25 cellular contexts compared by ENCODE assay signal in the genomic region with DNA sequence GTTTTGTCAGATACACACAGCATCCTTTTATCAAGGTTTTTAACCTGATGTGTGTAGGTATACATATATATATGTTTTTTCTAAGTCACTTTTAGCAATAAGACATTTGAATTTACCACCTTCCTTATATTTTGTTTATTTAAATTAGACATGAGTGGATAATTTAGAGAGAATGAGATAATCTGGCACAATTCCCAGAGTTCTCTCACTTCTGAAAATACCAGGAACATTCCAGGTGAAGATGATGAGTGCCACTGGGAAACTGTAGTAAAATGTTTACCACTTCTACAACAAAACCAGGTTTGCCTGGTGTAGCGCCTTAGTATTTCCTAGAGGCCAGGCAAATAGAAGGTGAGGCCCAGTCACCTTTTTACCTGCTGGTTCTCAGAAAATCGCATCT.
DNase-seq lines count a peak whose midpoint lies in the region; ATAC-seq, FAIRE-seq and TF ChIP-seq lines count a peak whose summit lies in the region.
"Had no signal": no experiment of that assay in that cellular context is flagged by ENCODE, and none has a peak within 500 bp of the region (broad histone marks: within the 10 kb centered on the region; RNA-seq: fewer than 3 reads in every experiment).

No MANE protein-coding gene starts in this region.

- H2BK120ac ChIP-seq in IMR-90 (ENCODE audit: low read depth, low read length), result no peak overlapping the region

- WGBS in IMR-90 (ENCODE audit: extremely low coverage in 2 of 2, insufficient read length in 1 of 2), 2 experiments, result no CpG with 5 or more reads among the region's 2 CpGs

- POLR2A ChIA-PET in IMR-90 (lab: Charles Lee; ENCODE audit: unreplicated experiment), result no interaction called here

- no peak overlapping the region for H2AFZ ChIP-seq in IMR-90 (replicated peaks; ENCODE audit: low read length, poor library complexity)
- H2AFZ ChIP-seq: neural progenitor cell, PC-9 had no signal

- peak; percentile 15 for DNase-seq in A172 (ENCODE audit: low spot score)
- DNase-seq in IMR-90, result peak; percentile 54
- no peak for DNase-seq in SJSA1 (ENCODE audit: low read depth in 1 of 2, low spot score in 2 of 2)
- no peak for DNase-seq in left ventricle myocardium superior
- DNase-seq in GM19238 (ENCODE audit: insufficient read length, low spot score), result no peak
- no peak for DNase-seq in omental fat pad (ENCODE audit: low spot score)
- no peak for DNase-seq in D721Med (ENCODE audit: insufficient read length, low spot score)
- DNase-seq: activated CD8-positive, alpha-beta T cell treated with anti-CD3 and anti-CD28 coated beads, Interleukin-2, amount 10 ng/mL, durations not matched to agents 7 days and 5 days; activated effector memory CD4-positive, alpha-beta T cell treated with Interleukin-2 at 50 U/mL for 16 hours; activated naive CD8-positive, alpha-beta T cell treated with anti-CD3 and anti-CD28 coated beads for 36 hours; activated T-cell treated with anti-CD3 and anti-CD28 coated beads for 4 hours; DMS53; GDM1; NCI-H187; NCI-H446; NK-92 treated with Interleukin-12 subunit alpha and Interleukin-12 subunit beta, amount 100 ng/mL, for 24 hours; PC-9; posterior cingulate gyrus; SHP77; stimulated activated naive CD4-positive, alpha-beta T cell treated with Interleukin-2 at 50 U/mL for 16 hours had no signal

- no peak overlapping the region; the same call in 1 of the 2 replicates for H3K4me2 ChIP-seq in IMR-90 (ENCODE audit: low read depth, low read length)
- H3K4me2 ChIP-seq: BLaER1, neural progenitor cell, PC-9 had no signal

- H3K4me1 ChIP-seq in IMR-90 (ENCODE audit: control insufficient read depth, insufficient read depth, low read length) (peaks cover 14% of the 10 kb centered on the region), SJSA1 (replicated peaks) (peaks cover 37% of the 10 kb centered on the region)
- H3K4me1 ChIP-seq: neural progenitor cell had no signal

- no peak overlapping the region for H3K4ac ChIP-seq in IMR-90 (ENCODE audit: low read depth, low read length)

- H2BK15ac ChIP-seq in IMR-90 (ENCODE audit: low read depth, low read length), result no peak overlapping the region

- peaks cover 29 to 30% of the 10 kb centered on the region in 2 experiments; a peak in 3 of 4 replicates for H3K79me1 ChIP-seq in IMR-90 (ENCODE audit: low read depth in 1 of 2, low read length in 2 of 2)

- no peaks in the 10 kb centered on the region for H4K20me1 ChIP-seq in IMR-90 (ENCODE audit: insufficient read depth, low read length)

- no peak overlapping the region for H3K14ac ChIP-seq in IMR-90 (replicated peaks; ENCODE audit: low read depth, low read length)

- no peak overlapping the region for H3K18ac ChIP-seq in IMR-90 (ENCODE audit: low read depth, low read length)

- in situ Hi-C loops in IMR-90 (cut with MboI; ENCODE audit: low sequenced_read_pairs), result no loop called here

- no peak overlapping the region for H3K9ac ChIP-seq in IMR-90 (ENCODE audit: low read depth, low read length)
- H3K9ac ChIP-seq: BLaER1, neural progenitor cell had no signal

- no peak overlapping the region for H4K5ac ChIP-seq in IMR-90 (ENCODE audit: low read depth, low read length)

- peak overlapping the region in 1 of 2 experiments; percentile 44; a peak in 1 of 4 replicates for H4K8ac ChIP-seq in IMR-90 (ENCODE audit: low read depth in 2 of 2, low read length in 2 of 2)

- BruUV-seq in IMR-90 (replicated peaks; lab: Mats Ljungman, UMichigan), result no TSS peak

- H2AK5ac ChIP-seq in IMR-90 (ENCODE audit: low read depth, low read length), result peak overlapping the region; percentile 38; the same call in 1 of the 2 replicates

- H3K9me3 ChIP-seq in IMR-90 (ENCODE audit: control insufficient read depth, insufficient read depth, low read length) (no peaks in the 10 kb centered on the region), SJSA1 (replicated peaks) (no peaks in the 10 kb centered on the region)
- H3K9me3 ChIP-seq: BLaER1 had no signal

- H3K27ac ChIP-seq in IMR-90 (ENCODE audit: insufficient read depth, low read length) (no peak overlapping the region), SJSA1 (peak overlapping the region; percentile 62)
- H3K27ac ChIP-seq: BLaER1, neural progenitor cell, PC-9 had no signal

- H3K4me3 ChIP-seq in IMR-90 (ENCODE audit: insufficient read depth, low read depth, low read length), result no peak overlapping the region
- no peak overlapping the region for H3K4me3 ChIP-seq in SJSA1
- H3K4me3 ChIP-seq: BLaER1, neural progenitor cell, PC-9 had no signal

- H3K23ac ChIP-seq in IMR-90 (ENCODE audit: low read depth, low read length), result no peak overlapping the region

- H4K91ac ChIP-seq in IMR-90 (ENCODE audit: insufficient read depth, low read depth, low read length), result no peak overlapping the region

- no peak for TF ChIP-seq RAD21 in IMR-90 (IDR thresholded peaks at IDR 0.05; ENCODE audit: low read length)

- no peak overlapping the region for H2BK5ac ChIP-seq in IMR-90 (ENCODE audit: low read depth, low read length, poor library complexity, severe bottlenecking)

- ATAC-seq in IMR-90 (ENCODE audit: low read depth), result no peak
- peak; percentile 25 for ATAC-seq in left ventricle myocardium superior
- no peak for ATAC-seq in omental fat pad (ENCODE audit: low FRiP score)
- ATAC-seq in HG03354 (IDR thresholded peaks at IDR 0.05; ENCODE audit: poor library complexity, severe bottlenecking, unreplicated experiment), result no peak
- ATAC-seq: activated CD8-positive, alpha-beta T cell treated with anti-CD3 and anti-CD28 coated beads, Interleukin-2, amount 10 ng/mL, durations not matched to agents 7 days and 5 days had no signal

- TF ChIP-seq POLR2A in IMR-90 (IDR thresholded peaks at IDR 0.05; ENCODE audit: low read depth, low read length), result no peak

- H3K36me3 ChIP-seq in IMR-90 (ENCODE audit: control insufficient read depth, insufficient read depth, low read length) (peaks cover 12% of the 10 kb centered on the region), SJSA1 (peaks cover 13% of the 10 kb centered on the region)
- H3K36me3 ChIP-seq: neural progenitor cell had no signal

- intact Hi-C loops in IMR-90 (cut with micrococcal nuclease) (no loop called here), left ventricle myocardium superior (cut with micrococcal nuclease) (no loop called here)

- no peaks in the 10 kb centered on the region for H3K27me3 ChIP-seq in IMR-90 (ENCODE audit: control insufficient read depth, insufficient read depth, low read length)
- H3K27me3 ChIP-seq in SJSA1 (replicated peaks), result no peaks in the 10 kb centered on the region
- H3K27me3 ChIP-seq: BLaER1, neural progenitor cell had no signal

- no peak for FAIRE-seq in D721Med (lab: Jason Lieb, UNC)
- FAIRE-seq: keratinocyte, urothelium cell line had no signal

- no peak overlapping the region for H2BK20ac ChIP-seq in IMR-90 (ENCODE audit: low read depth, low read length)

- H3K9me1 ChIP-seq in IMR-90 (ENCODE audit: insufficient read depth, low read length), result peaks cover 13% of the 10 kb centered on the region

- TF ChIP-seq CTCF in IMR-90 (conservative IDR thresholded peaks at IDR 0.05; ENCODE audit: low read depth, low read length), result no peak
- no peak for TF ChIP-seq CTCF in omental fat pad (IDR thresholded peaks at IDR 0.05)
- no peak for TF ChIP-seq CTCF in D721Med (IDR thresholded peaks at IDR 0.05; ENCODE audit: insufficient read depth, missing control alignments)

- no peak overlapping the region for H2AK9ac ChIP-seq in IMR-90 (replicated peaks; ENCODE audit: low read depth, low read length, poor library complexity)

- no peak overlapping the region for H3K56ac ChIP-seq in IMR-90 (ENCODE audit: extremely low read depth, insufficient read depth, low read length)

- dilution Hi-C loops in IMR-90 (cut with HindIII; ENCODE audit: low sequenced_read_pairs, unreplicated experiment), result no loop called here

- CTCF ChIA-PET in IMR-90 (lab: Yijun Ruan, JAX), result no interaction called here

TF ChIP-seq in IMR-90, 13 proteins besides CTCF, POLR2A, EP300 and RAD21:
- TF ChIP-seq CHD1 (IDR thresholded peaks at IDR 0.05; ENCODE audit: low read depth, low read length) (no peak), FOS (IDR thresholded peaks at IDR 0.05; ENCODE audit: low read depth, low read length) (no peak), MAFK (IDR thresholded peaks at IDR 0.05; ENCODE audit: low read depth, low read length) (no peak), BHLHE40 (IDR thresholded peaks at IDR 0.05; ENCODE audit: low read depth, low read length) (no peak), MXI1 (IDR thresholded peaks at IDR 0.05; ENCODE audit: borderline replicate concordance, low read depth, low read length) (no peak), NFE2L2 (IDR thresholded peaks at IDR 0.05; ENCODE audit: low read depth, low read length) (no peak), RCOR1 (IDR thresholded peaks at IDR 0.05; ENCODE audit: insufficient replicate concordance, low read length) (no peak), SMC3 (IDR thresholded peaks at IDR 0.05; ENCODE audit: low read depth, low read length) (no peak), MAZ (IDR thresholded peaks at IDR 0.05; ENCODE audit: borderline replicate concordance, low read depth, low read length) (no peak), RFX5 (IDR thresholded peaks at IDR 0.05; ENCODE audit: low read depth, low read length) (no peak), CEBPB (IDR thresholded peaks at IDR 0.05; ENCODE audit: low read depth, low read length) (no peak)
- TF ChIP-seq, protein P1, sequence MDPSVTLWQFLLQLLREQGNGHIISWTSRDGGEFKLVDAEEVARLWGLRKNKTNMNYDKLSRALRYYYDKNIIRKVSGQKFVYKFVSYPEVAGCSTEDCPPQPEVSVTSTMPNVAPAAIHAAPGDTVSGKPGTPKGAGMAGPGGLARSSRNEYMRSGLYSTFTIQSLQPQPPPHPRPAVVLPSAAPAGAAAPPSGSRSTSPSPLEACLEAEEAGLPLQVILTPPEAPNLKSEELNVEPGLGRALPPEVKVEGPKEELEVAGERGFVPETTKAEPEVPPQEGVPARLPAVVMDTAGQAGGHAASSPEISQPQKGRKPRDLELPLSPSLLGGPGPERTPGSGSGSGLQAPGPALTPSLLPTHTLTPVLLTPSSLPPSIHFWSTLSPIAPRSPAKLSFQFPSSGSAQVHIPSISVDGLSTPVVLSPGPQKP (IDR thresholded peaks at IDR 0.05; ENCODE audit: borderline replicate concordance, low read depth, low read length), result no peak
- TF ChIP-seq, protein P2, sequence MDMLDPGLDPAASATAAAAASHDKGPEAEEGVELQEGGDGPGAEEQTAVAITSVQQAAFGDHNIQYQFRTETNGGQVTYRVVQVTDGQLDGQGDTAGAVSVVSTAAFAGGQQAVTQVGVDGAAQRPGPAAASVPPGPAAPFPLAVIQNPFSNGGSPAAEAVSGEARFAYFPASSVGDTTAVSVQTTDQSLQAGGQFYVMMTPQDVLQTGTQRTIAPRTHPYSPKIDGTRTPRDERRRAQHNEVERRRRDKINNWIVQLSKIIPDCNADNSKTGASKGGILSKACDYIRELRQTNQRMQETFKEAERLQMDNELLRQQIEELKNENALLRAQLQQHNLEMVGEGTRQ (IDR thresholded peaks at IDR 0.05; ENCODE audit: low read depth, low read length), result no peak

Comparison
In these comparisons a context has a peak if more than half of its experiments do, and no peak if none do; other contexts are left out.
1. DNase-seq: peak in A172 (single experiment) and IMR-90 (single experiment); none in SJSA1 (0 of 2), left ventricle myocardium superior (single experiment), GM19238 (single experiment), omental fat pad (single experiment) and D721Med (single experiment).